ENCODE assay signal across 13 cellular contexts in the genomic region with DNA sequence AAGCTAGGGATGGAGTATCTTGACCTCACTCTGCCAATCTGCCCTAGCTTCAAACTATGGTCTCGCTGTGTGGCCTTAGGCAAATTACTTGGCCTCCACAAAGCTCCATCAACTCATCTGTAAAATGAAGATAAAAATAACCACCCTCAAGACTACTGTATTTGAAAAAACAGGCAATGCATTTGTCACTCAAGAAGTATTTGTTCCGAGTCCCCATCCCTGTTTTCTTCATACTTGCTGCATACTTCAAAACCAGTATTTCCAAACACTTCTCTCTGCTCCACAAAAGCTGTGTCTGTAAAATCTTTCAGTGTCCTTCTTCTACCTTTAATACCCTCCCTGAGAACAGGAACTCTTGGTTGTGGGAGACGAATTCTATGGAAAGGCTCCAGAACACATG. TPM values are rescaled to one million over a fixed set of nuclear protein-coding genes. Genes with fewer than 3 reads are reported as not detected.
DNase-seq lines count a peak whose midpoint lies in the region; ATAC-seq and TF ChIP-seq lines count a peak whose summit lies in the region.
"Had no signal": no experiment of that assay in that cellular context is flagged by ENCODE, and none has a peak within 500 bp of the region (broad histone marks: within the 10 kb centered on the region; RNA-seq: fewer than 3 reads in every experiment).

No MANE protein-coding gene starts in this region.

- no peaks in the 10 kb centered on the region for H3K27me3 ChIP-seq in CD4-positive, alpha-beta T cell (ENCODE audit: control insufficient read depth, insufficient read depth, low read length)
- H3K27me3 ChIP-seq in right cardiac atrium (ENCODE audit: control insufficient read depth, insufficient read depth) (no peaks in the 10 kb centered on the region), lower lobe of right lung (ENCODE audit: low read depth) (no peaks in the 10 kb centered on the region)

- intact Hi-C loops in CD4-positive, alpha-beta T cell (cut with DNase I, micrococcal nuclease): loop anchor here in 1 of 2 experiments (2.0 to 5.0 kb wide), 2 partner anchors 46 to 289 kb away; no protein-coding TSS in a partner anchor
- intact Hi-C loops in right cardiac atrium (cut with DNase I): loop anchor here in 2 of 4 donors (5.0 kb wide), 1 partner anchor 176 kb away; no protein-coding TSS in a partner anchor
- intact Hi-C loops in lower lobe of right lung (cut with DNase I): no loop called here

- H3K4me1 ChIP-seq in right cardiac atrium (ENCODE audit: control insufficient read depth, insufficient read depth, low read length): no peaks in the 10 kb centered on the region
- peaks cover 33% of the 10 kb centered on the region for H3K4me1 ChIP-seq in lower lobe of right lung

- no peak overlapping the region for H3K27ac Mint-ChIP-seq in CD4-positive, alpha-beta T cell

- POLR2A ChIA-PET in CD4-positive, alpha-beta T cell (lab: Charles Lee): interaction anchor here (1.4 kb wide), 1 partner anchor 46 kb away, joined by 4 read pairs; no protein-coding TSS in a partner anchor

- TF ChIP-seq CTCF in CD4-positive, alpha-beta T cell (IDR thresholded peaks at IDR 0.05): no peak
- no peak for TF ChIP-seq CTCF in lower lobe of right lung (IDR thresholded peaks at IDR 0.05)

- no peak for DNase-seq in CD4-positive, alpha-beta T cell
- peak; percentile 32 for DNase-seq in astrocyte of the hippocampus (ENCODE audit: low read depth, low spot score)
- no peak for DNase-seq in NOMO-1 treated with DMSO at 0.1 percent for 48 hours (lab: John Stamatoyannopoulos, UW; ENCODE audit: unreplicated experiment)
- no peak for DNase-seq in right cardiac atrium
- DNase-seq in amygdala (lab: John Stamatoyannopoulos, UW): no peak
- DNase-seq in lower lobe of right lung: no peak
- DNase-seq: AML-193, mucosa of descending colon, psoas muscle, RPMI8226, substantia nigra had no signal

- H3K4me1 Mint-ChIP-seq in CD4-positive, alpha-beta T cell (ENCODE audit: low read depth): peaks cover 34% of the 10 kb centered on the region

- no peaks in the 10 kb centered on the region for H3K36me3 Mint-ChIP-seq in CD4-positive, alpha-beta T cell (ENCODE audit: low read depth)

- CTCF ChIA-PET in CD4-positive, alpha-beta T cell (lab: Charles Lee): no interaction called here

- H3K27ac ChIP-seq in CD4-positive, alpha-beta T cell (ENCODE audit: low read depth, low read length): no peak overlapping the region
- no peak overlapping the region for H3K27ac ChIP-seq in right cardiac atrium (ENCODE audit: low read length)
- H3K27ac ChIP-seq in lower lobe of right lung: no peak overlapping the region
- H3K27ac ChIP-seq: psoas muscle had no signal

- ATAC-seq in CD4-positive, alpha-beta T cell (ENCODE audit: poor library complexity): no peak
- peak; percentile 14 for ATAC-seq in GM19395 (IDR thresholded peaks at IDR 0.05; ENCODE audit: unreplicated experiment)
- peak; percentile 11 for ATAC-seq in HG02981 (IDR thresholded peaks at IDR 0.05; ENCODE audit: unreplicated experiment)
- no peak for ATAC-seq in right cardiac atrium
- ATAC-seq in lower lobe of right lung: no peak
- ATAC-seq: mucosa of descending colon, psoas muscle had no signal

- no peaks in the 10 kb centered on the region for H3K27me3 Mint-ChIP-seq in CD4-positive, alpha-beta T cell

- no peaks in the 10 kb centered on the region for H3K9me3 ChIP-seq in CD4-positive, alpha-beta T cell (ENCODE audit: control insufficient read depth, low read length)
- H3K9me3 ChIP-seq in right cardiac atrium (ENCODE audit: control insufficient read depth, low read length) (no peaks in the 10 kb centered on the region), lower lobe of right lung (no peaks in the 10 kb centered on the region)
- H3K9me3 ChIP-seq: mucosa of descending colon, psoas muscle had no signal

- no peaks in the 10 kb centered on the region for H3K9me3 Mint-ChIP-seq in CD4-positive, alpha-beta T cell

- peak overlapping the region; percentile 44 for H3K4me3 Mint-ChIP-seq in CD4-positive, alpha-beta T cell

- WGBS in right cardiac atrium: 83% methylated on average over 3 of the region's 3 CpGs

- no peak overlapping the region for H3K4me3 ChIP-seq in right cardiac atrium (ENCODE audit: low read length)
- no peak overlapping the region for H3K4me3 ChIP-seq in lower lobe of right lung
- H3K4me3 ChIP-seq: mucosa of descending colon, psoas muscle had no signal

- no peaks in the 10 kb centered on the region for H3K36me3 ChIP-seq in lower lobe of right lung

RNA-seq across cellular contexts. Expression of gene GTF2A1, which starts 47.9 kb away (rescaled TPM):
- 10 to 100 TPM; 11.5 to 12.8 TPM for total RNA-seq in CD4-positive, alpha-beta T cell
- total RNA-seq in right cardiac atrium: 10 to 100 TPM; 18.2 to 20.7 (median 20.2) TPM
- 5.7 TPM for polyA plus RNA-seq in right cardiac atrium
- 26.1 TPM for total RNA-seq in lower lobe of right lung

Comparison
In these comparisons a context has a peak if more than half of its experiments do, and no peak if none do; other contexts are left out.
1. ATAC-seq: peak in GM19395 (single experiment) and HG02981 (single experiment); none in CD4-positive, alpha-beta T cell (single experiment), right cardiac atrium (0 of 2) and lower lobe of right lung (0 of 2).